Comparison of ENCODE assay signal across 26 cellular contexts in genomic region chr1:223847781-223848345, GRCh38. TPM values are rescaled to one million over a fixed set of nuclear protein-coding genes. Genes with fewer than 3 reads are reported as not detected.
DNase-seq lines count a peak whose midpoint lies in the region; ATAC-seq and TF ChIP-seq lines count a peak whose summit lies in the region.
"Had no signal": no experiment of that assay in that cellular context is flagged by ENCODE, and none has a peak within 500 bp of the region (broad histone marks: within the 10 kb centered on the region; RNA-seq: fewer than 3 reads in every experiment).

No MANE protein-coding gene starts in this region.

- TF ChIP-seq CTCF in endothelial cell (IDR thresholded peaks at IDR 0.05; ENCODE audit: unreplicated experiment): no peak

- DNase-seq in activated CD4-positive, alpha-beta memory T cell treated with anti-CD3 and anti-CD28 coated beads for 36 hours: no peak
- no peak for DNase-seq in activated CD4-positive, alpha-beta memory T cell treated with anti-CD3 and anti-CD28 coated beads, Interleukin-2, amount 10 ng/mL, durations not matched to agents 7 days and 5 days
- no peak for DNase-seq in T-cell
- no peak for DNase-seq in endothelial cell (ENCODE audit: low spot score)
- DNase-seq: 8988T; activated CD4-positive, alpha-beta T cell treated with anti-CD3 and anti-CD28 coated beads, Interleukin-2, amount 50 U/mL, for 1 hour; adrenal gland; central memory CD4-positive, alpha-beta T cell; DMS79; effector memory CD4-positive, alpha-beta T cell; head of caudate nucleus; mammary epithelial cell; naive B cell; NCI-H1694 treated with DMSO at 0.1 percent for 48 hours; NCI-H226; RPMI8226; stimulated activated CD4-positive, alpha-beta T cell treated with anti-CD3 and anti-CD28 coated beads, Interleukin-4, amount 100 ng/mL, for 1 hour; substantia nigra had no signal

- peaks cover 36% of the 10 kb centered on the region for H3K4me1 Mint-ChIP-seq in activated CD4-positive, alpha-beta memory T cell treated with anti-CD3 and anti-CD28 coated beads for 36 hours (ENCODE audit: low read depth)
- H3K4me1 Mint-ChIP-seq in activated CD4-positive, alpha-beta memory T cell treated with anti-CD3 and anti-CD28 coated beads, Interleukin-2, amount 10 ng/mL, durations not matched to agents 7 days and 5 days: peaks cover 33% of the 10 kb centered on the region
- H3K4me1 Mint-ChIP-seq in T-cell (peaks cover 30 to 45% (median 30%) of the 10 kb centered on the region in 3 donors), endothelial cell (ENCODE audit: unreplicated experiment) (peaks cover 20% of the 10 kb centered on the region)

- POLR2A ChIA-PET in activated CD4-positive, alpha-beta memory T cell treated with anti-CD3 and anti-CD28 coated beads for 36 hours (lab: Charles Lee): interaction anchor here (4.8 kb wide), 1 partner anchor 13 kb away, joined by 119 read pairs; no protein-coding TSS in a partner anchor
- POLR2A ChIA-PET in activated CD4-positive, alpha-beta memory T cell treated with anti-CD3 and anti-CD28 coated beads, Interleukin-2, amount 10 ng/mL, durations not matched to agents 7 days and 5 days (lab: Charles Lee): interaction anchor here (0.8 kb wide), 1 partner anchor 84 kb away, joined by 3 read pairs; no protein-coding TSS in a partner anchor
- POLR2A ChIA-PET in T-cell (lab: Charles Lee): no interaction called here

- intact Hi-C loops in activated CD4-positive, alpha-beta memory T cell treated with anti-CD3 and anti-CD28 coated beads for 36 hours (cut with micrococcal nuclease): loop anchor here (5.0 kb wide), 3 partner anchors 334 to 1136 kb away; partner anchors contain the start of genes AIDA, BROX, DEGS1 and NVL

- no peak overlapping the region for H3K4me3 ChIP-seq in stomach smooth muscle (ENCODE audit: low read length in 2 of 2)
- H3K4me3 ChIP-seq: adrenal gland, skin epidermis had no signal

- H3K27me3 Mint-ChIP-seq in activated CD4-positive, alpha-beta memory T cell treated with anti-CD3 and anti-CD28 coated beads for 36 hours: no peaks in the 10 kb centered on the region
- H3K27me3 Mint-ChIP-seq in activated CD4-positive, alpha-beta memory T cell treated with anti-CD3 and anti-CD28 coated beads, Interleukin-2, amount 10 ng/mL, durations not matched to agents 7 days and 5 days: no peaks in the 10 kb centered on the region
- H3K27me3 Mint-ChIP-seq in T-cell (no peaks in the 10 kb centered on the region), endothelial cell (ENCODE audit: unreplicated experiment) (peaks cover 15% of the 10 kb centered on the region)

- no peaks in the 10 kb centered on the region for H3K36me3 ChIP-seq in stomach smooth muscle (ENCODE audit: control insufficient read depth in 2 of 2, insufficient read depth in 2 of 2, low read length in 2 of 2)
- H3K36me3 ChIP-seq: adrenal gland; BLaER1 treated with 17β-estradiol and CSF1 and Interleukin-3, amounts not matched to agents 10 nM and 100 nM had no signal

- peaks cover 7% of the 10 kb centered on the region for H3K4me1 ChIP-seq in stomach smooth muscle (ENCODE audit: control insufficient read depth, insufficient read depth, low read length)

- ATAC-seq in T-cell (replicated peaks in 1 of 4) (no peak), GM21381 (IDR thresholded peaks at IDR 0.05; ENCODE audit: unreplicated experiment) (no peak), GM18867 (IDR thresholded peaks at IDR 0.05; ENCODE audit: unreplicated experiment) (no peak), GM21723 (IDR thresholded peaks at IDR 0.05; ENCODE audit: unreplicated experiment) (no peak)
- ATAC-seq: GM23338, SK-N-SH treated with all-trans-retinoic acid at 6 μM for 48 hours had no signal

- CTCF ChIA-PET in activated CD4-positive, alpha-beta memory T cell treated with anti-CD3 and anti-CD28 coated beads for 36 hours (lab: Charles Lee): interaction anchor here (1.9 kb wide), 1 partner anchor 37 kb away, joined by 4 read pairs; no protein-coding TSS in a partner anchor
- CTCF ChIA-PET in activated CD4-positive, alpha-beta memory T cell treated with anti-CD3 and anti-CD28 coated beads, Interleukin-2, amount 10 ng/mL, durations not matched to agents 7 days and 5 days (lab: Charles Lee): no interaction called here
- CTCF ChIA-PET in T-cell (lab: Charles Lee): no interaction called here

- no peak overlapping the region for H3K4me3 Mint-ChIP-seq in activated CD4-positive, alpha-beta memory T cell treated with anti-CD3 and anti-CD28 coated beads for 36 hours
- H3K4me3 Mint-ChIP-seq in activated CD4-positive, alpha-beta memory T cell treated with anti-CD3 and anti-CD28 coated beads, Interleukin-2, amount 10 ng/mL, durations not matched to agents 7 days and 5 days: no peak overlapping the region
- peak overlapping the region in 2 of 3 donors; percentile 2 to 84 for H3K4me3 Mint-ChIP-seq in T-cell
- H3K4me3 Mint-ChIP-seq in endothelial cell (ENCODE audit: unreplicated experiment): no peak overlapping the region

- peaks cover 7% of the 10 kb centered on the region for H3K36me3 Mint-ChIP-seq in activated CD4-positive, alpha-beta memory T cell treated with anti-CD3 and anti-CD28 coated beads for 36 hours
- H3K36me3 Mint-ChIP-seq in activated CD4-positive, alpha-beta memory T cell treated with anti-CD3 and anti-CD28 coated beads, Interleukin-2, amount 10 ng/mL, durations not matched to agents 7 days and 5 days (ENCODE audit: low read depth): peaks cover 16% of the 10 kb centered on the region
- H3K36me3 Mint-ChIP-seq in T-cell (no peaks in the 10 kb centered on the region), endothelial cell (ENCODE audit: low read depth, unreplicated experiment) (peaks cover 4% of the 10 kb centered on the region)
- H3K36me3 Mint-ChIP-seq: naive B cell had no signal

- H3K27ac Mint-ChIP-seq in activated CD4-positive, alpha-beta memory T cell treated with anti-CD3 and anti-CD28 coated beads for 36 hours: peak overlapping the region; percentile 14
- H3K27ac Mint-ChIP-seq in activated CD4-positive, alpha-beta memory T cell treated with anti-CD3 and anti-CD28 coated beads, Interleukin-2, amount 10 ng/mL, durations not matched to agents 7 days and 5 days: no peak overlapping the region
- H3K27ac Mint-ChIP-seq in T-cell (peak overlapping the region; percentile 10 to 18), endothelial cell (ENCODE audit: unreplicated experiment) (peak overlapping the region; percentile 97)

- peak overlapping the region; percentile 13 for H3K27ac ChIP-seq in stomach smooth muscle (ENCODE audit: low read length)

- peaks cover 2% of the 10 kb centered on the region for H3K9me3 Mint-ChIP-seq in activated CD4-positive, alpha-beta memory T cell treated with anti-CD3 and anti-CD28 coated beads for 36 hours
- H3K9me3 Mint-ChIP-seq in activated CD4-positive, alpha-beta memory T cell treated with anti-CD3 and anti-CD28 coated beads, Interleukin-2, amount 10 ng/mL, durations not matched to agents 7 days and 5 days: peaks cover 7% of the 10 kb centered on the region
- H3K9me3 Mint-ChIP-seq in T-cell: no peaks in the 10 kb centered on the region
- no peaks in the 10 kb centered on the region for H3K9me3 Mint-ChIP-seq in endothelial cell (ENCODE audit: unreplicated experiment)
- H3K9me3 Mint-ChIP-seq: GM23338, naive B cell had no signal

- no peak overlapping the region for H3K9ac ChIP-seq in stomach smooth muscle (ENCODE audit: low read length in 2 of 2)

- no peaks in the 10 kb centered on the region for H3K9me3 ChIP-seq in stomach smooth muscle (ENCODE audit: control insufficient read depth in 2 of 2, low read length in 2 of 2)
- H3K9me3 ChIP-seq: adrenal gland had no signal

- no peaks in the 10 kb centered on the region for H3K27me3 ChIP-seq in stomach smooth muscle (ENCODE audit: control insufficient read depth in 1 of 2, insufficient read depth in 2 of 2, low read length in 2 of 2)
- H3K27me3 ChIP-seq: adrenal gland; BLaER1 treated with 17β-estradiol and CSF1 and Interleukin-3, amounts not matched to agents 10 nM and 100 nM had no signal

RNA-seq across cellular contexts. Expression of gene TP53BP2, which starts 2.1 kb away (rescaled TPM):
- 10 to 100 TPM; 56.0 to 58.7 TPM for total RNA-seq in activated CD4-positive, alpha-beta memory T cell treated with anti-CD3 and anti-CD28 coated beads for 36 hours
- 10 to 100 TPM; 34.4 to 36.0 TPM for total RNA-seq in activated CD4-positive, alpha-beta memory T cell treated with anti-CD3 and anti-CD28 coated beads, Interleukin-2, amount 10 ng/mL, durations not matched to agents 7 days and 5 days
- total RNA-seq in T-cell: 10 to 100 TPM; 46.9 to 84.0 (median 53.1) TPM
- 42.0 TPM for total RNA-seq in endothelial cell (ENCODE audit: unreplicated experiment)

Comparison
In these comparisons a context has a peak if more than half of its experiments do, and no peak if none do; other contexts are left out.
1. H3K4me3 Mint-ChIP-seq: peak in T-cell (2 of 3); none in activated CD4-positive, alpha-beta memory T cell treated with anti-CD3 and anti-CD28 coated beads for 36 hours (single experiment), activated CD4-positive, alpha-beta memory T cell treated with anti-CD3 and anti-CD28 coated beads, Interleukin-2, amount 10 ng/mL, durations not matched to agents 7 days and 5 days (single experiment) and endothelial cell (single experiment).
2. POLR2A ChIA-PET loops: an anchor here in activated CD4-positive, alpha-beta memory T cell treated with anti-CD3 and anti-CD28 coated beads for 36 hours (4.8 kb wide) and activated CD4-positive, alpha-beta memory T cell treated with anti-CD3 and anti-CD28 coated beads, Interleukin-2, amount 10 ng/mL, durations not matched to agents 7 days and 5 days (0.8 kb wide); none called in T-cell.